24 cellular contexts compared by ENCODE assay signal in the genomic region with DNA sequence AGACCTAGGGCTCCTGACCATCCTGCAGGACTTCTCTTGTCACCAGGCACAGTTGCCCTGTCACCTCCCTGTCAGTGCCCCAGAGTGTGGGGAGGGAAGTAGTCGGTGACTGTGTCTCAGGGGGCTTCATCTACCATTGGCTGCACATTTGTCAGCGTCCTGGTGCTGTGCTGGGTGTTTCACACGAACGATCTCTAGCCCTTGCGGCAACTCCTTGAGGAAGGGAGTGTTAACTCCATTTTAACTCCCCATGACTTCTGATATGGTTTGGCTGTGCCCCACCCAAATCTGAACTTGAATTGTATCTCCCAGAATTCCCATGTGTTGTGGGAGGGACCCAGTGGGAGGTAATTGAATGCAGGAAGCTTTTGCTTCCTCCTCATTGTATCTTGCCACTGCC. TPM values are rescaled to one million over a fixed set of nuclear protein-coding genes. Genes with fewer than 3 reads are reported as not detected.
DNase-seq lines count a peak whose midpoint lies in the region; ATAC-seq and TF ChIP-seq lines count a peak whose summit lies in the region.
"Had no signal": no experiment of that assay in that cellular context is flagged by ENCODE, and none has a peak within 500 bp of the region (broad histone marks: within the 10 kb centered on the region; RNA-seq: fewer than 3 reads in every experiment).

No MANE protein-coding gene starts in this region.

- peak overlapping the region; percentile 35 for H2BK5ac ChIP-seq in mesendoderm (ENCODE audit: low read length)

- TF ChIP-seq POLR2A in suprapubic skin (IDR thresholded peaks at IDR 0.05) = no peak

- TF ChIP-seq CTCF in C4-2B (conservative IDR thresholded peaks at IDR 0.05) (no peak), RWPE2 (IDR thresholded peaks at IDR 0.05; ENCODE audit: poor library complexity, severe bottlenecking) (no peak), suprapubic skin (IDR thresholded peaks at IDR 0.05) (no peak)

- no peak overlapping the region for H3K23ac ChIP-seq in mesendoderm (ENCODE audit: low read length)

- DNase-seq in RWPE2 (ENCODE audit: low spot score) (peak; percentile 15), mesendoderm (no peak), suprapubic skin (ENCODE audit: low spot score in 2 of 2) (peak in 1 of 2 donors; percentile 65), activated gamma-delta T cell (lab: John Stamatoyannopoulos, UW) (no peak)
- no peak for DNase-seq in stimulated activated CD4-positive, alpha-beta T cell treated with anti-CD3 and anti-CD28 coated beads, Interleukin-2, amount 100 ng/mL, for 48 hours
- DNase-seq: activated CD8-positive, alpha-beta T cell treated with anti-CD3 and anti-CD28 coated beads for 36 hours; activated naive CD4-positive, alpha-beta T cell treated with anti-CD3 and anti-CD28 coated beads, Interleukin-2, amount 10 ng/mL, durations not matched to agents 7 days and 5 days; activated T-cell treated with anti-CD3 and anti-CD28 coated beads, Interleukin-2, amount 50 U/mL, for 48 hours; amygdala; DMS53; GF-D8; left ventricle myocardium superior; NCI-H146; NCI-H524 treated with DMSO at 0.1 percent for 48 hours; retina; stimulated activated CD4-positive, alpha-beta T cell treated with anti-CD3 and anti-CD28 coated beads, Interleukin-4, amount 100 ng/mL, for 4 hours; stimulated activated naive CD8-positive, alpha-beta T cell treated with anti-CD3 and anti-CD28 coated beads, Interleukin-15, amount 100 ng/mL, for 72 hours; T1000 had no signal

- no peaks in the 10 kb centered on the region for H3K27me3 ChIP-seq in RWPE2 (ENCODE audit: insufficient read depth, poor library complexity, severe bottlenecking)
- H3K27me3 ChIP-seq in mesendoderm (ENCODE audit: insufficient read depth, low read length, poor library complexity) = no peaks in the 10 kb centered on the region
- H3K27me3 ChIP-seq in suprapubic skin = no peaks in the 10 kb centered on the region

- no peak overlapping the region for H2BK15ac ChIP-seq in mesendoderm (replicated peaks; ENCODE audit: low read depth)

- no peak overlapping the region for H4K8ac ChIP-seq in mesendoderm (ENCODE audit: low read depth, low read length)

- H3K79me1 ChIP-seq in mesendoderm (ENCODE audit: low read length) = peaks cover 24% of the 10 kb centered on the region

- H4K5ac ChIP-seq in mesendoderm (ENCODE audit: low read length) = no peak overlapping the region

- no peaks in the 10 kb centered on the region for H3K9me3 ChIP-seq in RWPE2 (ENCODE audit: severe bottlenecking)
- no peaks in the 10 kb centered on the region for H3K9me3 ChIP-seq in suprapubic skin
- H3K9me3 ChIP-seq: neutrophil had no signal

- H3K4me3 ChIP-seq in RWPE2 (ENCODE audit: severe bottlenecking) (no peak overlapping the region), mesendoderm (ENCODE audit: low read length) (no peak overlapping the region), suprapubic skin (no peak overlapping the region)

- peaks cover 19% of the 10 kb centered on the region for H3K36me3 ChIP-seq in RWPE2 (ENCODE audit: low read depth)
- H3K36me3 ChIP-seq in mesendoderm (ENCODE audit: control insufficient read depth, insufficient read depth, low read length) = peaks cover 1% of the 10 kb centered on the region
- peaks cover 1% of the 10 kb centered on the region for H3K36me3 ChIP-seq in suprapubic skin
- H3K36me3 ChIP-seq: neutrophil had no signal

- H3K4ac ChIP-seq in mesendoderm (ENCODE audit: low read depth, low read length) = no peak overlapping the region

- H3K56ac ChIP-seq in mesendoderm (ENCODE audit: low read length) = no peak overlapping the region

- ATAC-seq in RWPE2 (ENCODE audit: low read depth) = no peak
- no peak for ATAC-seq in GM21515 (IDR thresholded peaks at IDR 0.05; ENCODE audit: unreplicated experiment)
- ATAC-seq: activated CD8-positive, alpha-beta T cell treated with anti-CD3 and anti-CD28 coated beads for 36 hours; left ventricle myocardium superior; stimulated activated naive CD8-positive, alpha-beta T cell treated with anti-CD3 and anti-CD28 coated beads, Interleukin-15, amount 100 ng/mL, for 72 hours had no signal

- no CpG with 5 or more reads among the region's 5 CpGs for WGBS in mesendoderm (ENCODE audit: extremely low coverage, insufficient coverage, low lambda C conversion rate)
- 82% methylated on average over 5 of the region's 5 CpGs for WGBS in suprapubic skin

- H3K27ac ChIP-seq in C4-2B (peak overlapping the region; percentile 82), RWPE2 (ENCODE audit: poor library complexity, severe bottlenecking) (no peak overlapping the region), mesendoderm (ENCODE audit: low read depth, low read length) (no peak overlapping the region), suprapubic skin (peak overlapping the region; percentile 73)
- H3K27ac ChIP-seq: KMS-11, neutrophil had no signal

- H2BK120ac ChIP-seq in mesendoderm (ENCODE audit: low read depth, low read length) = no peak overlapping the region

- H3K18ac ChIP-seq in mesendoderm (ENCODE audit: low read length) = no peak overlapping the region

- H3K4me1 ChIP-seq in RWPE2 (ENCODE audit: insufficient read depth, poor library complexity, severe bottlenecking) = peaks cover 61% of the 10 kb centered on the region
- peaks cover 42% of the 10 kb centered on the region for H3K4me1 ChIP-seq in mesendoderm (ENCODE audit: control insufficient read depth, low read depth, low read length)
- peaks cover 100% of the 10 kb centered on the region for H3K4me1 ChIP-seq in suprapubic skin

- H3K9ac ChIP-seq in mesendoderm (ENCODE audit: low read length) = no peak overlapping the region
- H3K9ac ChIP-seq: KMS-11 had no signal

- peaks cover 96% of the 10 kb centered on the region for H3K79me2 ChIP-seq in mesendoderm (ENCODE audit: control insufficient read depth, insufficient read depth, low read length)

- no peak overlapping the region for H2AK5ac ChIP-seq in mesendoderm (ENCODE audit: low read length)

- no peak for TF ChIP-seq EP300 in suprapubic skin (IDR thresholded peaks at IDR 0.05)

- no peak overlapping the region for H3K4me2 ChIP-seq in mesendoderm (ENCODE audit: low read length)
- H3K4me2 ChIP-seq: KMS-11 had no signal

RNA-seq across cellular contexts. Expression of a gene that starts 7.1 kb away (rescaled TPM):
- 62.6 TPM for polyA plus RNA-seq in mesendoderm (2013, experiment 1 of 2)
- 61.3 TPM for polyA plus RNA-seq in mesendoderm (2013, experiment 2 of 2)
- 100 to 1,000 TPM in 3 of 4 donors, 10 to 100 TPM in 1; 85.5 to 155 (median 128) TPM for total RNA-seq in suprapubic skin
- total RNA-seq: mononuclear cell had no signal
- polyA plus RNA-seq: CD8-positive, alpha-beta memory T cell had no signal

Comparison
In these comparisons a context has a peak if more than half of its experiments do, and no peak if none do; other contexts are left out.
1. H3K27ac ChIP-seq: peak in C4-2B (single experiment) and suprapubic skin (single experiment); none in RWPE2 (single experiment) and mesendoderm (single experiment).